In genomic region chr19:10270180-10270615, GRCh38 we compare ENCODE assay signal across 8 cellular contexts. TPM values are rescaled to one million over a fixed set of nuclear protein-coding genes. Genes with fewer than 3 reads are reported as not detected.
DNase-seq lines count a peak whose midpoint lies in the region; ATAC-seq and TF ChIP-seq lines count a peak whose summit lies in the region.

No MANE protein-coding gene starts in this region.

- H3K4me3 ChIP-seq in NB4 (ENCODE audit: low read depth, low read length), result peak overlapping the region; percentile 42
- peak overlapping the region; percentile 24 for H3K4me3 ChIP-seq in fibroblast of mammary gland (ENCODE audit: control insufficient read depth, low read depth, low read length)
- peak overlapping the region; percentile 36 for H3K4me3 ChIP-seq in urinary bladder (ENCODE audit: low read depth, low read length)

- 3% methylated on average over 37 of the region's 37 CpGs for WGBS in urinary bladder

- DNase-seq in AG08396 (ENCODE audit: low spot score), result peak; percentile 27
- peak; percentile 100 for DNase-seq in NB4 (ENCODE audit: low read depth)
- DNase-seq in activated T-cell treated with anti-CD3 and anti-CD28 coated beads for 48 hours (ENCODE audit: low read depth), result peak; percentile 80
- DNase-seq in fibroblast of mammary gland (ENCODE audit: low read depth), result no peak
- peak; percentile 52 for DNase-seq in omental fat pad (ENCODE audit: low spot score)
- no peak for DNase-seq in A172 (ENCODE audit: low spot score)

- TF ChIP-seq CTCF in NB4 (IDR thresholded peaks at IDR 0.05; ENCODE audit: low read depth, low read length), result no peak
- no peak for TF ChIP-seq CTCF in fibroblast of mammary gland (conservative IDR thresholded peaks at IDR 0.05; ENCODE audit: control insufficient read depth, insufficient read depth, low read depth, low read length)
- no peak for TF ChIP-seq CTCF in omental fat pad (IDR thresholded peaks at IDR 0.05)

- TF ChIP-seq POLR2A in NB4 (IDR thresholded peaks at IDR 0.05; ENCODE audit: extremely low read depth, insufficient read length), result no peak

- peak overlapping the region; percentile 63 for H3K27ac ChIP-seq in urinary bladder (ENCODE audit: low read depth)

- peaks cover 2% of the 10 kb centered on the region for H3K36me3 ChIP-seq in urinary bladder (ENCODE audit: insufficient read depth)

- peak; percentile 43 for ATAC-seq in GM21381 (IDR thresholded peaks at IDR 0.05; ENCODE audit: unreplicated experiment)
- peak; percentile 38 for ATAC-seq in omental fat pad (ENCODE audit: low FRiP score)

- H3K4me1 ChIP-seq in urinary bladder (ENCODE audit: insufficient read depth), result no peaks in the 10 kb centered on the region

RNA-seq across cellular contexts. Expression of gene ICAM1, which starts 0.7 kb away (rescaled TPM):
- total RNA-seq in omental fat pad (100 to 1,000 TPM in 2 of 4 donors, 10 to 100 TPM in 2; 20.7 to 286 (median 81.0) TPM), urinary bladder (7.7 TPM)
- polyA plus RNA-seq in urinary bladder, result 26.4 TPM
- total RNA-seq in A172 (2014; rRNA removed; shearing (Covaris generic)), result 0.22 TPM in 1 of 2 replicates, not detected in the other

RNA-seq across cellular contexts. Expression of gene ICAM4, which starts 16.6 kb away (rescaled TPM):
- 1 to 10 TPM in 3 of 4 donors, under 1 TPM in 1; 0.82 to 7.5 (median 2.0) TPM for total RNA-seq in omental fat pad
- total RNA-seq in urinary bladder, result 2.6 TPM
- polyA plus RNA-seq in urinary bladder, result 1.4 TPM
- total RNA-seq in A172 (2014; rRNA removed; shearing (Covaris generic)), result 0.09 and 0.24 TPM in 2 replicates

RNA-seq across cellular contexts. Expression of gene MRPL4, which starts 18.2 kb away (rescaled TPM):
- 10 to 100 TPM; 44.6 to 73.3 (median 65.7) TPM for total RNA-seq in omental fat pad
- total RNA-seq in urinary bladder, result 9.9 TPM
- 77.4 TPM for polyA plus RNA-seq in urinary bladder
- total RNA-seq in A172 (2014; rRNA removed; shearing (Covaris generic)), result 130 and 157 TPM in 2 replicates

RNA-seq across cellular contexts. Expression of gene ICAM5, which starts 19.6 kb away (rescaled TPM):
- 1 to 10 TPM in 1 of 4 donors, under 1 TPM in 3; 0.31 to 1.1 (median 0.53) TPM for total RNA-seq in omental fat pad
- total RNA-seq in urinary bladder, result 0.53 TPM
- 1.8 TPM for polyA plus RNA-seq in urinary bladder
- 0.19 and 0.53 TPM in 2 replicates for total RNA-seq in A172 (2014; rRNA removed; shearing (Covaris generic))

RNA-seq across cellular contexts. Expression of gene S1PR2, which starts 39.1 kb away (rescaled TPM):
- total RNA-seq in omental fat pad, result 10 to 100 TPM; 15.1 to 16.8 (median 15.9) TPM
- total RNA-seq in urinary bladder, result 26.4 TPM
- 11.5 TPM for polyA plus RNA-seq in urinary bladder
- 1.7 and 2.5 TPM in 2 replicates for total RNA-seq in A172 (2014; rRNA removed; shearing (Covaris generic))

Comparison
In these comparisons a context has a peak if more than half of its experiments do, and no peak if none do; other contexts are left out.
1. DNase-seq: peak in AG08396 (single experiment), NB4 (single experiment), activated T-cell treated with anti-CD3 and anti-CD28 coated beads for 48 hours (single experiment) and omental fat pad (single experiment); none in fibroblast of mammary gland (single experiment) and A172 (single experiment).
2. Peak in every context shown above with its lines, with median percentiles within 50 percentile points of each other: H3K4me3 ChIP-seq.